Comparison of ENCODE assay signal across 8 cellular contexts in genomic region chr3:126679318-126679751, GRCh38. TPM values are rescaled to one million over a fixed set of nuclear protein-coding genes. Genes with fewer than 3 reads are reported as not detected.
DNase-seq lines count a peak whose midpoint lies in the region; ATAC-seq and TF ChIP-seq lines count a peak whose summit lies in the region.

No MANE protein-coding gene starts in this region.

- H3K9me3 ChIP-seq in lower lobe of right lung: peaks cover 4% of the 10 kb centered on the region

- peaks cover 3% of the 10 kb centered on the region for H3K9me3 Mint-ChIP-seq in activated CD4-positive, alpha-beta memory T cell treated with anti-CD3 and anti-CD28 coated beads, Interleukin-2, amount 10 ng/mL, durations not matched to agents 7 days and 5 days

- no peak overlapping the region for H3K4me3 ChIP-seq in lower lobe of right lung

- peaks cover 8% of the 10 kb centered on the region for H3K4me1 ChIP-seq in lower lobe of right lung

- peak overlapping the region; percentile 5 for H3K4me3 Mint-ChIP-seq in activated CD4-positive, alpha-beta memory T cell treated with anti-CD3 and anti-CD28 coated beads, Interleukin-2, amount 10 ng/mL, durations not matched to agents 7 days and 5 days

- peak; percentile 15 for DNase-seq in CMK (ENCODE audit: low read depth)
- DNase-seq in NCI-H774 (lab: John Stamatoyannopoulos, UW): peak; percentile 62
- peak; percentile 75 for DNase-seq in activated CD4-positive, alpha-beta memory T cell treated with anti-CD3 and anti-CD28 coated beads, Interleukin-2, amount 10 ng/mL, durations not matched to agents 7 days and 5 days
- DNase-seq in dermis microvascular lymphatic vessel endothelial cell (ENCODE audit: low read depth in 2 of 2): peak; percentile 39 to 73
- peak; percentile 89 for DNase-seq in lower lobe of right lung
- peak; percentile 59 for DNase-seq in stimulated activated CD8-positive, alpha-beta memory T cell treated with anti-CD3 and anti-CD28 coated beads, Interleukin-12 subunit alpha, Interleukin-12 subunit beta, amount 100 ng/mL, for 1 hour (ENCODE audit: low read depth)

- no peaks in the 10 kb centered on the region for H3K36me3 Mint-ChIP-seq in activated CD4-positive, alpha-beta memory T cell treated with anti-CD3 and anti-CD28 coated beads, Interleukin-2, amount 10 ng/mL, durations not matched to agents 7 days and 5 days (ENCODE audit: low read depth)

- H3K4me1 Mint-ChIP-seq in activated CD4-positive, alpha-beta memory T cell treated with anti-CD3 and anti-CD28 coated beads, Interleukin-2, amount 10 ng/mL, durations not matched to agents 7 days and 5 days: peaks cover 3% of the 10 kb centered on the region

- no peak overlapping the region for H3K27ac Mint-ChIP-seq in activated CD4-positive, alpha-beta memory T cell treated with anti-CD3 and anti-CD28 coated beads, Interleukin-2, amount 10 ng/mL, durations not matched to agents 7 days and 5 days

- H3K27me3 ChIP-seq in lower lobe of right lung (ENCODE audit: low read depth): peaks cover 8% of the 10 kb centered on the region

- no peaks in the 10 kb centered on the region for H3K36me3 ChIP-seq in lower lobe of right lung

- POLR2A ChIA-PET in activated CD4-positive, alpha-beta memory T cell treated with anti-CD3 and anti-CD28 coated beads, Interleukin-2, amount 10 ng/mL, durations not matched to agents 7 days and 5 days (lab: Charles Lee): no interaction called here

- ATAC-seq in HG03159 (IDR thresholded peaks at IDR 0.05; ENCODE audit: unreplicated experiment) (peak; percentile 50), lower lobe of right lung (peak; percentile 93 to 96), HG03469 (IDR thresholded peaks at IDR 0.05; ENCODE audit: unreplicated experiment) (no peak)

- H3K27me3 Mint-ChIP-seq in activated CD4-positive, alpha-beta memory T cell treated with anti-CD3 and anti-CD28 coated beads, Interleukin-2, amount 10 ng/mL, durations not matched to agents 7 days and 5 days: peaks cover 21% of the 10 kb centered on the region

- CTCF ChIA-PET in activated CD4-positive, alpha-beta memory T cell treated with anti-CD3 and anti-CD28 coated beads, Interleukin-2, amount 10 ng/mL, durations not matched to agents 7 days and 5 days (lab: Charles Lee): interaction anchor here (1.1 to 2.4 kb wide), 6 partner anchors 12 to 869 kb away, joined by 3 to 15 read pairs (median 5); partner anchors contain the start of gene PLXNA1

- intact Hi-C loops in lower lobe of right lung (cut with DNase I): no loop called here

- peak; percentile 99 for TF ChIP-seq CTCF in lower lobe of right lung (IDR thresholded peaks at IDR 0.05)

- peak overlapping the region; percentile 1 for H3K27ac ChIP-seq in lower lobe of right lung

RNA-seq across cellular contexts. Expression of gene TXNRD3, which starts 24.4 kb away (rescaled TPM):
- total RNA-seq in activated CD4-positive, alpha-beta memory T cell treated with anti-CD3 and anti-CD28 coated beads, Interleukin-2, amount 10 ng/mL, durations not matched to agents 7 days and 5 days: under 1 TPM; 0.13 to 0.30 TPM
- total RNA-seq in dermis microvascular lymphatic vessel endothelial cell (8.6 and 9.9 TPM in 2 replicates), lower lobe of right lung (8.7 TPM)

RNA-seq across cellular contexts. Expression of gene CHCHD6, which starts 24.7 kb away (rescaled TPM):
- total RNA-seq in activated CD4-positive, alpha-beta memory T cell treated with anti-CD3 and anti-CD28 coated beads, Interleukin-2, amount 10 ng/mL, durations not matched to agents 7 days and 5 days: 1 to 10 TPM; 4.0 to 4.1 TPM
- total RNA-seq in dermis microvascular lymphatic vessel endothelial cell (6.7 and 6.8 TPM in 2 replicates), lower lobe of right lung (12.2 TPM)

Comparison
In these comparisons a context has a peak if more than half of its experiments do, and no peak if none do; other contexts are left out.
1. DNase-seq: peak in every context shown above with its lines; median percentile 89 in lower lobe of right lung; 75 in activated CD4-positive, alpha-beta memory T cell treated with anti-CD3 and anti-CD28 coated beads, Interleukin-2, amount 10 ng/mL, durations not matched to agents 7 days and 5 days; 62 in NCI-H774; 59 in stimulated activated CD8-positive, alpha-beta memory T cell treated with anti-CD3 and anti-CD28 coated beads, Interleukin-12 subunit alpha, Interleukin-12 subunit beta, amount 100 ng/mL, for 1 hour; 56 in dermis microvascular lymphatic vessel endothelial cell; 15 in CMK.